In genomic region chr3:151265866-151266265, GRCh38 we compare ENCODE assay signal across 10 cellular contexts. TPM values are rescaled to one million over a fixed set of nuclear protein-coding genes. Genes with fewer than 3 reads are reported as not detected.
DNase-seq lines count a peak whose midpoint lies in the region; ATAC-seq and TF ChIP-seq lines count a peak whose summit lies in the region.
"Had no signal": no experiment of that assay in that cellular context is flagged by ENCODE, and none has a peak within 500 bp of the region (broad histone marks: within the 10 kb centered on the region; RNA-seq: fewer than 3 reads in every experiment).

No MANE protein-coding gene starts in this region.

- H3K4me1 ChIP-seq in esophagus squamous epithelium: peaks cover 0 to 12% (median 4%) of the 10 kb centered on the region in 3 donors
- no peaks in the 10 kb centered on the region for H3K4me1 ChIP-seq in mammary epithelial cell (ENCODE audit: insufficient read depth, low read length)

- BruUV-seq in mammary epithelial cell (replicated peaks; lab: Mats Ljungman, UMichigan): no TSS peak

- no peak overlapping the region for H2AFZ ChIP-seq in mammary epithelial cell (ENCODE audit: low read depth, low read length)

- TF ChIP-seq CTCF in GM12864 (IDR thresholded peaks at IDR 0.05; ENCODE audit: low read depth, low read length, missing control alignments): no peak
- no peak for TF ChIP-seq CTCF in esophagus squamous epithelium (IDR thresholded peaks at IDR 0.05)
- TF ChIP-seq CTCF in mammary epithelial cell (conservative IDR thresholded peaks at IDR 0.05 in 1 of 2, IDR thresholded peaks at IDR 0.05 in 1 of 2; ENCODE audit: extremely low read depth in 1 of 2, insufficient read depth in 1 of 2, low read depth in 1 of 2, low read length in 2 of 2): no peak

- no peak overlapping the region for H3K4me3 ChIP-seq in GM12864 (ENCODE audit: low read depth, low read length)
- H3K4me3 ChIP-seq in esophagus squamous epithelium: no peak overlapping the region
- no peak overlapping the region for H3K4me3 ChIP-seq in mammary epithelial cell (replicated peaks in 1 of 3; ENCODE audit: insufficient read depth in 1 of 3, low read depth in 2 of 3, low read length in 3 of 3)

- 54 to 57% methylated on average over 5 of the region's 5 CpGs for WGBS in esophagus squamous epithelium, 2 donors
- WGBS in mammary epithelial cell (ENCODE audit: low coverage, missing lambda C conversion rate): 62% methylated on average over 5 of the region's 5 CpGs

- H3K27ac ChIP-seq in esophagus squamous epithelium (peak overlapping the region in 3 of 4 donors; percentile 74 to 83 (median 75)), mammary epithelial cell (ENCODE audit: insufficient read depth, low read depth, low read length) (no peak overlapping the region)

- ATAC-seq in GM21515 (IDR thresholded peaks at IDR 0.05; ENCODE audit: unreplicated experiment) (peak; percentile 92), HG03571 (IDR thresholded peaks at IDR 0.05; ENCODE audit: unreplicated experiment) (peak; percentile 90)

- H3K79me2 ChIP-seq in mammary epithelial cell (ENCODE audit: insufficient read depth, low read length): no peaks in the 10 kb centered on the region

- H4K20me1 ChIP-seq in mammary epithelial cell (ENCODE audit: insufficient read depth, low read length): no peaks in the 10 kb centered on the region

- in situ Hi-C loops in mammary epithelial cell (cut with MboI; ENCODE audit: low sequenced_read_pairs in 2 of 2): no loop called here

- H3K9me3 ChIP-seq in esophagus squamous epithelium: no peaks in the 10 kb centered on the region
- no peaks in the 10 kb centered on the region for H3K9me3 ChIP-seq in mammary epithelial cell (replicated peaks; ENCODE audit: insufficient read depth, low read length)

- H3K36me3 ChIP-seq in esophagus squamous epithelium: no peaks in the 10 kb centered on the region
- H3K36me3 ChIP-seq in mammary epithelial cell (ENCODE audit: insufficient read depth, low read length): no peaks in the 10 kb centered on the region

- intact Hi-C loops in esophagus squamous epithelium (cut with DNase I): no loop called here
- intact Hi-C loops in mammary epithelial cell (cut with micrococcal nuclease): no loop called here

- no peaks in the 10 kb centered on the region for H3K27me3 ChIP-seq in esophagus squamous epithelium
- peaks cover 4% of the 10 kb centered on the region for H3K27me3 ChIP-seq in mammary epithelial cell (ENCODE audit: insufficient read depth, low read length)

- TF ChIP-seq POLR2A in esophagus squamous epithelium (IDR thresholded peaks at IDR 0.05): no peak

- no peak overlapping the region for H3K4me2 ChIP-seq in mammary epithelial cell (ENCODE audit: insufficient read depth, low read depth, low read length)

- dilution Hi-C loops in mammary epithelial cell (cut with HindIII; ENCODE audit: low sequenced_read_pairs): loop anchor here (5.0 kb wide), 1 partner anchor 34 kb away; no protein-coding TSS in a partner anchor

- CTCF ChIA-PET in mammary epithelial cell (lab: Charles Lee; ENCODE audit: low non-redundant PET): no interaction called here

- H3K9ac ChIP-seq in mammary epithelial cell (ENCODE audit: insufficient read depth, low read length): no peak overlapping the region

- peak; percentile 77 for DNase-seq in GM12864 (ENCODE audit: low read depth)
- DNase-seq in esophagus squamous epithelium (lab: John Stamatoyannopoulos, UW): no peak
- DNase-seq in GM19240 (ENCODE audit: insufficient read length, low spot score): no peak
- DNase-seq in mammary epithelial cell: no peak
- no peak for DNase-seq in activated naive CD4-positive, alpha-beta T cell treated with Interleukin-2 at 50 U/mL for 16 hours
- DNase-seq in HK-2 (ENCODE audit: unreplicated experiment): no peak

RNA-seq across cellular contexts. Expression of gene P2RY14, which starts 12.5 kb away (rescaled TPM):
- 10 to 100 TPM in 1 of 4 donors, 1 to 10 TPM in 2, under 1 TPM in 1; 0.19 to 15.4 (median 3.2) TPM for total RNA-seq in esophagus squamous epithelium
- not detected for total RNA-seq in mammary epithelial cell
- polyA plus RNA-seq in mammary epithelial cell: not detected
- not detected for polyA minus RNA-seq in mammary epithelial cell

RNA-seq across cellular contexts. Expression of gene GPR87, which starts 50.8 kb away (rescaled TPM):
- 10 to 100 TPM; 37.8 to 55.1 (median 46.0) TPM for total RNA-seq in esophagus squamous epithelium
- 10 to 100 TPM; 66.1 to 78.7 TPM for total RNA-seq in mammary epithelial cell
- 88.9 TPM for polyA plus RNA-seq in mammary epithelial cell
- polyA minus RNA-seq in mammary epithelial cell: 41.7 TPM
- total RNA-seq: liver, temporal lobe had no signal
- polyA plus RNA-seq: liver had no signal
